Comparison of ENCODE assay signal across 11 cellular contexts in the genomic region with DNA sequence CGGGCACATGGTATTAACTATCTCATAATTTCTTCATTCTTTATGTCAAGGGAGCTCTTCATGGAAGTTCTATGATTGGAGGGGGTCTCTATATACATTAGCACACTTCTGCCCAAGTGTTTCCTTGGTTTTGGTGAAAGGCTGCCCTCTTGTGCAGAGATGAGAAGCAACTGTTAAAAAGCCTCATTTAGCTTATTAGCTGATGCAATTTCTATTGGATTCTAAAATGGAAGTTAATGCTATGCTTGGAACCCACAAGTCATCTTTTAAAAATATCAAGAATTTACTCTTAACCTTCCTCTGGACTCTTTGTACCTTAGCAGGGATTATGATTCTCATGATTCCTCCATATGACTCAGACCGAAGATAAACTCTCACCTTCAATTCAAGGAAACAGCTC.
DNase-seq lines count a peak whose midpoint lies in the region; ATAC-seq and TF ChIP-seq lines count a peak whose summit lies in the region.
"Had no signal": no experiment of that assay in that cellular context is flagged by ENCODE, and none has a peak within 500 bp of the region (broad histone marks: within the 10 kb centered on the region; RNA-seq: fewer than 3 reads in every experiment).

No MANE protein-coding gene starts in this region.

- BruUV-seq in MCF 10A (replicated peaks; lab: Mats Ljungman, UMichigan) (no TSS peak), mammary epithelial cell (replicated peaks; lab: Mats Ljungman, UMichigan) (no TSS peak)

- dilution Hi-C loops in mammary epithelial cell (cut with HindIII; ENCODE audit: low sequenced_read_pairs) = no loop called here

- POLR2A ChIA-PET in MCF 10A (lab: Yijun Ruan, JAX) = interaction anchor here (1.3 kb wide), 1 partner anchor 14 kb away, joined by 3 read pairs; no protein-coding TSS in a partner anchor

- no peak overlapping the region for H3K27ac Mint-ChIP-seq in MCF 10A (ENCODE audit: low read depth, unreplicated experiment)
- H3K27ac Mint-ChIP-seq: CD4-positive, alpha-beta T cell had no signal

- H2AFZ ChIP-seq in mammary epithelial cell (ENCODE audit: low read depth, low read length) = no peak overlapping the region

- no peaks in the 10 kb centered on the region for H3K79me2 ChIP-seq in mammary epithelial cell (ENCODE audit: insufficient read depth, low read length)

- peak; percentile 31 for TF ChIP-seq CTCF in MCF 10A (IDR thresholded peaks at IDR 0.05; ENCODE audit: unreplicated experiment)
- TF ChIP-seq CTCF in mammary epithelial cell (conservative IDR thresholded peaks at IDR 0.05 in 1 of 2, IDR thresholded peaks at IDR 0.05 in 1 of 2; ENCODE audit: extremely low read depth in 1 of 2, insufficient read depth in 1 of 2, low read depth in 1 of 2, low read length in 2 of 2) = peak in 1 of 2 donors; percentile 39
- TF ChIP-seq CTCF in fibroblast of mammary gland (conservative IDR thresholded peaks at IDR 0.05; ENCODE audit: control insufficient read depth, insufficient read depth, low read depth, low read length) = peak; percentile 58
- TF ChIP-seq CTCF in psoas muscle (IDR thresholded peaks at IDR 0.05) = no peak

- no peaks in the 10 kb centered on the region for H3K9me3 ChIP-seq in mammary epithelial cell (replicated peaks; ENCODE audit: insufficient read depth, low read length)
- H3K9me3 ChIP-seq in NT2/D1 (ENCODE audit: insufficient read depth, low read length) = peaks cover 8% of the 10 kb centered on the region; the same call in 1 of the 2 replicates
- no peaks in the 10 kb centered on the region for H3K9me3 ChIP-seq in psoas muscle
- H3K9me3 ChIP-seq: breast epithelium had no signal

- no peaks in the 10 kb centered on the region for H4K20me1 ChIP-seq in mammary epithelial cell (ENCODE audit: insufficient read depth, low read length)

- no peaks in the 10 kb centered on the region for H3K36me3 ChIP-seq in mammary epithelial cell (ENCODE audit: insufficient read depth, low read length)
- H3K36me3 ChIP-seq in NT2/D1 (ENCODE audit: insufficient read depth, insufficient read length, low read length) = no peaks in the 10 kb centered on the region
- no peaks in the 10 kb centered on the region for H3K36me3 ChIP-seq in psoas muscle (ENCODE audit: insufficient read depth in 1 of 2, low read depth in 1 of 2)
- H3K36me3 ChIP-seq: breast epithelium had no signal

- no peaks in the 10 kb centered on the region for H3K36me3 Mint-ChIP-seq in MCF 10A (ENCODE audit: insufficient read depth, unreplicated experiment)

- no peaks in the 10 kb centered on the region for H3K27me3 Mint-ChIP-seq in MCF 10A (ENCODE audit: insufficient read depth, unreplicated experiment)

- H3K4me3 ChIP-seq in mammary epithelial cell (replicated peaks in 1 of 3; ENCODE audit: insufficient read depth in 1 of 3, low read depth in 2 of 3, low read length in 3 of 3) (no peak overlapping the region), NT2/D1 (ENCODE audit: insufficient read length, low read depth) (no peak overlapping the region), fibroblast of mammary gland (ENCODE audit: control insufficient read depth, low read depth, low read length) (no peak overlapping the region), psoas muscle (no peak overlapping the region)
- H3K4me3 ChIP-seq: breast epithelium had no signal

- H3K9me3 Mint-ChIP-seq in MCF 10A (ENCODE audit: unreplicated experiment) = no peaks in the 10 kb centered on the region

- peak; percentile 43 for DNase-seq in MCF 10A (ENCODE audit: unreplicated experiment)
- no peak for DNase-seq in mammary epithelial cell
- peak; percentile 5 for DNase-seq in NT2/D1 (ENCODE audit: low read depth, low spot score)
- DNase-seq in fibroblast of mammary gland (ENCODE audit: low read depth) = peak; percentile 47
- peak; percentile 13 for DNase-seq in stromal cell of bone marrow (ENCODE audit: low read depth)
- DNase-seq in psoas muscle = no peak
- DNase-seq in AG08396 (ENCODE audit: low spot score) = no peak
- DNase-seq: CD4-positive, alpha-beta T cell had no signal

- H3K4me2 ChIP-seq in mammary epithelial cell (ENCODE audit: insufficient read depth, low read depth, low read length) = no peak overlapping the region

- WGBS in mammary epithelial cell (ENCODE audit: low coverage, missing lambda C conversion rate) = 97% methylated on average over 2 of the region's 2 CpGs
- 81 to 83% (median 82%) methylated on average over 2 of the region's 2 CpGs for WGBS in psoas muscle, 3 donors

- H3K27ac ChIP-seq in mammary epithelial cell (ENCODE audit: insufficient read depth, low read depth, low read length) (no peak overlapping the region), psoas muscle (no peak overlapping the region)
- H3K27ac ChIP-seq: breast epithelium had no signal

- H3K4me1 Mint-ChIP-seq in MCF 10A (ENCODE audit: insufficient read depth, unreplicated experiment) = peaks cover 11% of the 10 kb centered on the region

- CTCF ChIA-PET in MCF 10A (lab: Yijun Ruan, JAX) = interaction anchor here (0.7 to 1.8 kb wide), 5 partner anchors 9 to 85 kb away, joined by 3 to 7 read pairs (median 3); no protein-coding TSS in a partner anchor
- CTCF ChIA-PET in mammary epithelial cell (lab: Charles Lee; ENCODE audit: low non-redundant PET) = no interaction called here

- ATAC-seq in HG03571 (IDR thresholded peaks at IDR 0.05; ENCODE audit: unreplicated experiment) = no peak
- ATAC-seq in psoas muscle = no peak
- ATAC-seq: activated CD4-positive, CD25-positive, alpha-beta regulatory T cell treated with anti-CD3 and anti-CD28 coated beads, Interleukin-2, amount 50 U/mL, for 24 hours had no signal

- H3K9ac ChIP-seq in mammary epithelial cell (ENCODE audit: insufficient read depth, low read length) = no peak overlapping the region
- H3K9ac ChIP-seq in NT2/D1 (ENCODE audit: insufficient read length, low read depth) = no peak overlapping the region

- in situ Hi-C loops in mammary epithelial cell (cut with MboI; ENCODE audit: low sequenced_read_pairs in 2 of 2) = no loop called here

- H3K4me3 Mint-ChIP-seq in MCF 10A (ENCODE audit: unreplicated experiment) = no peak overlapping the region
- H3K4me3 Mint-ChIP-seq: CD4-positive, alpha-beta T cell had no signal

- intact Hi-C loops in MCF 10A (cut with micrococcal nuclease) = loop anchor here (1.0 to 2.0 kb wide), 2 partner anchors 84 to 814 kb away; no protein-coding TSS in a partner anchor
- intact Hi-C loops in mammary epithelial cell (cut with micrococcal nuclease) = no loop called here
- intact Hi-C loops in psoas muscle (cut with DNase I) = no loop called here

- H3K4me1 ChIP-seq in mammary epithelial cell (ENCODE audit: insufficient read depth, low read length) = no peaks in the 10 kb centered on the region
- H3K4me1 ChIP-seq in NT2/D1 (ENCODE audit: insufficient read depth, insufficient read length) = no peaks in the 10 kb centered on the region
- H3K4me1 ChIP-seq in psoas muscle = no peaks in the 10 kb centered on the region
- H3K4me1 ChIP-seq: breast epithelium had no signal

- H3K27me3 ChIP-seq in mammary epithelial cell (ENCODE audit: insufficient read depth, low read length) = no peaks in the 10 kb centered on the region
- no peaks in the 10 kb centered on the region for H3K27me3 ChIP-seq in NT2/D1 (ENCODE audit: insufficient read depth, insufficient read length)
- no peaks in the 10 kb centered on the region for H3K27me3 ChIP-seq in psoas muscle (ENCODE audit: insufficient read depth in 3 of 3, low read length in 2 of 3)
- H3K27me3 ChIP-seq: breast epithelium had no signal

Comparison
In these comparisons a context has a peak if more than half of its experiments do, and no peak if none do; other contexts are left out.
1. DNase-seq: peak in MCF 10A (single experiment), NT2/D1 (single experiment), fibroblast of mammary gland (single experiment) and stromal cell of bone marrow (single experiment); none in mammary epithelial cell (single experiment), psoas muscle (0 of 2) and AG08396 (single experiment).